11 cellular contexts compared by ENCODE assay signal in the genomic region with DNA sequence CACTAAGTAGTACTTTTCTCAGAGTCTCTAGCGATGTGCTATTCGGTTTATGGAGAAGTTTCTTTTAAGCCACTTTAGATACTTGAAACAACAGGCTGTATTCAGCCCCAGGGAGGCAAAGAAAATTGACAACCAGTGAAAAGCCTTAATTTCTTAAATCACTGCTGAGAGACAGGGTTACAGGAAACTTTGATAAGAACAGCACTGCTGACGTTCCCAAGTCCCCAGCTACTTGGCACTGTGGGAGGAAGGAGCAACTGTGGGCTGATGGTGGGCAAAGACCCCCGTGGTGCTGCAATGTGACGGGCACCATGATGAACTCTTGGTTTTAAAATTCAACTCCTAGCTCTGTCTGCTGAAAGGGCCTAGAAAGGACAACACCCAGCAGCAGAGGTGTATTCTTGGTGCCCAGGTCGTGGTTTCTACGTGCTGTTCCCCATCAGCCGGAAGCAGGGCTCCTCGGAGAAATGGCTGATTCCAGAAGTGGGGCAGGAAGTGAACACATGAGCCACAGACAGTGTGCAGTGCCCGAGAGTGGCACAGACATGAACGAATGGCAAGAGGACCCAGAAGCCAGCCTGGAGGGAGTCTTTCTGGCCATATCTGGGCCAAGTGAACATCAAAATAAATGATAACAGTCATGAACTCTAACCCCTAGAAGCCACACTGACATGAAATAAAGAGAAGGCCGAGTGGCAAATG. TPM values are rescaled to one million over a fixed set of nuclear protein-coding genes. Genes with fewer than 3 reads are reported as not detected.
DNase-seq lines count a peak whose midpoint lies in the region; ATAC-seq, FAIRE-seq and TF ChIP-seq lines count a peak whose summit lies in the region.
"Had no signal": no experiment of that assay in that cellular context is flagged by ENCODE, and none has a peak within 500 bp of the region (broad histone marks: within the 10 kb centered on the region; RNA-seq: fewer than 3 reads in every experiment).

No MANE protein-coding gene starts in this region.

- no peak for FAIRE-seq in HTR-8/SVneo (lab: Jason Lieb, UNC)

- H3K9me3 Mint-ChIP-seq in activated CD8-positive, alpha-beta T cell treated with anti-CD3 and anti-CD28 coated beads, Interleukin-2, amount 10 ng/mL, durations not matched to agents 7 days and 5 days (ENCODE audit: insufficient read depth), result no peaks in the 10 kb centered on the region
- H3K9me3 Mint-ChIP-seq in glutamatergic neuron (ENCODE audit: unreplicated experiment), result peaks cover 17% of the 10 kb centered on the region

- H3K4me3 Mint-ChIP-seq in activated CD8-positive, alpha-beta T cell treated with anti-CD3 and anti-CD28 coated beads, Interleukin-2, amount 10 ng/mL, durations not matched to agents 7 days and 5 days, result peak overlapping the region; percentile 59
- peak overlapping the region; percentile 83 for H3K4me3 Mint-ChIP-seq in glutamatergic neuron (ENCODE audit: unreplicated experiment)

- peaks cover 46% of the 10 kb centered on the region for H3K36me3 Mint-ChIP-seq in activated CD8-positive, alpha-beta T cell treated with anti-CD3 and anti-CD28 coated beads, Interleukin-2, amount 10 ng/mL, durations not matched to agents 7 days and 5 days (ENCODE audit: low read depth)
- no peaks in the 10 kb centered on the region for H3K36me3 Mint-ChIP-seq in glutamatergic neuron (ENCODE audit: unreplicated experiment)

- no peak for TF ChIP-seq CTCF in glutamatergic neuron (IDR thresholded peaks at IDR 0.05; ENCODE audit: partially characterized antibody, unreplicated experiment)

- POLR2A ChIA-PET in activated CD8-positive, alpha-beta T cell treated with anti-CD3 and anti-CD28 coated beads, Interleukin-2, amount 10 ng/mL, durations not matched to agents 7 days and 5 days (lab: Charles Lee), result no interaction called here

- CTCF ChIA-PET in activated CD8-positive, alpha-beta T cell treated with anti-CD3 and anti-CD28 coated beads, Interleukin-2, amount 10 ng/mL, durations not matched to agents 7 days and 5 days (lab: Charles Lee), result interaction anchor here (1.0 kb wide), 1 partner anchor 67 kb away, joined by 4 read pairs; a partner anchor contains a TSS

- peaks cover 79% of the 10 kb centered on the region for H3K4me1 Mint-ChIP-seq in activated CD8-positive, alpha-beta T cell treated with anti-CD3 and anti-CD28 coated beads, Interleukin-2, amount 10 ng/mL, durations not matched to agents 7 days and 5 days (ENCODE audit: low read depth)
- H3K4me1 Mint-ChIP-seq in glutamatergic neuron (ENCODE audit: low read depth, unreplicated experiment), result peaks cover 65% of the 10 kb centered on the region

- DNase-seq in activated CD8-positive, alpha-beta T cell treated with anti-CD3 and anti-CD28 coated beads, Interleukin-2, amount 10 ng/mL, durations not matched to agents 7 days and 5 days, result peak; percentile 74
- DNase-seq in glutamatergic neuron, result no peak
- DNase-seq in stimulated activated naive CD4-positive, alpha-beta T cell (lab: John Stamatoyannopoulos, UW), result peak; percentile 19 to 60 (median 52)
- no peak for DNase-seq in Kasumi-1 (lab: John Stamatoyannopoulos, UW)
- DNase-seq in NCI-H1930 (lab: John Stamatoyannopoulos, UW), result no peak
- DNase-seq in HTR-8/SVneo (ENCODE audit: insufficient read length, low spot score), result no peak
- DNase-seq in AG08395 (ENCODE audit: low spot score), result no peak
- DNase-seq: activated CD8-positive, alpha-beta memory T cell treated with anti-CD3 and anti-CD28 coated beads for 24 hours; foreskin fibroblast; NCI-H1417 treated with DMSO at 0.1 percent for 48 hours had no signal

- peak overlapping the region; percentile 86 for H3K27ac Mint-ChIP-seq in activated CD8-positive, alpha-beta T cell treated with anti-CD3 and anti-CD28 coated beads, Interleukin-2, amount 10 ng/mL, durations not matched to agents 7 days and 5 days
- peak overlapping the region; percentile 99 for H3K27ac Mint-ChIP-seq in glutamatergic neuron (ENCODE audit: unreplicated experiment)

- H3K9me3 ChIP-seq in KOPT-K1 (ENCODE audit: insufficient read depth, low read length, poor library complexity, severe bottlenecking), result no peaks in the 10 kb centered on the region

- H3K27me3 Mint-ChIP-seq in activated CD8-positive, alpha-beta T cell treated with anti-CD3 and anti-CD28 coated beads, Interleukin-2, amount 10 ng/mL, durations not matched to agents 7 days and 5 days (ENCODE audit: low read depth), result no peaks in the 10 kb centered on the region
- H3K27me3 Mint-ChIP-seq in glutamatergic neuron (ENCODE audit: unreplicated experiment), result peaks cover 17% of the 10 kb centered on the region

- ATAC-seq in activated CD8-positive, alpha-beta T cell treated with anti-CD3 and anti-CD28 coated beads, Interleukin-2, amount 10 ng/mL, durations not matched to agents 7 days and 5 days, result peak; percentile 64

- peaks cover 24% of the 10 kb centered on the region for H3K36me3 ChIP-seq in KOPT-K1 (ENCODE audit: insufficient read depth, low read length)

- H3K27ac ChIP-seq in KOPT-K1 (ENCODE audit: low read depth, low read length, poor library complexity, severe bottlenecking), result peak overlapping the region; percentile 54

RNA-seq across cellular contexts. Expression of a gene that starts 5.3 kb away (rescaled TPM):
- total RNA-seq in activated CD8-positive, alpha-beta T cell treated with anti-CD3 and anti-CD28 coated beads, Interleukin-2, amount 10 ng/mL, durations not matched to agents 7 days and 5 days, result 10 to 100 TPM; 54.9 to 55.2 TPM
- total RNA-seq in glutamatergic neuron (ENCODE audit: unreplicated experiment), result 249 TPM

RNA-seq across cellular contexts. Expression of a gene that starts 50.3 kb away (rescaled TPM):
- 100 to 1,000 TPM in 1 of 2 experiments, 10 to 100 TPM in 1; 98.8 to 102 TPM for total RNA-seq in activated CD8-positive, alpha-beta T cell treated with anti-CD3 and anti-CD28 coated beads, Interleukin-2, amount 10 ng/mL, durations not matched to agents 7 days and 5 days
- 63.5 TPM for total RNA-seq in glutamatergic neuron (ENCODE audit: unreplicated experiment)

RNA-seq across cellular contexts. Expression of a gene that starts 52.5 kb away (rescaled TPM):
- 100 to 1,000 TPM; 503 to 530 TPM for total RNA-seq in activated CD8-positive, alpha-beta T cell treated with anti-CD3 and anti-CD28 coated beads, Interleukin-2, amount 10 ng/mL, durations not matched to agents 7 days and 5 days
- 0.91 TPM for total RNA-seq in glutamatergic neuron (ENCODE audit: unreplicated experiment)

Comparison
In these comparisons a context has a peak if more than half of its experiments do, and no peak if none do; other contexts are left out.
1. DNase-seq: peak in activated CD8-positive, alpha-beta T cell treated with anti-CD3 and anti-CD28 coated beads, Interleukin-2, amount 10 ng/mL, durations not matched to agents 7 days and 5 days (single experiment) and stimulated activated naive CD4-positive, alpha-beta T cell (6 of 6); none in glutamatergic neuron (single experiment), Kasumi-1 (0 of 2), NCI-H1930 (0 of 2), HTR-8/SVneo (single experiment) and AG08395 (single experiment).
2. RNA of a gene that starts 52.5 kb away (total RNA-seq): 503 to 530 TPM in activated CD8-positive, alpha-beta T cell treated with anti-CD3 and anti-CD28 coated beads, Interleukin-2, amount 10 ng/mL, durations not matched to agents 7 days and 5 days; 0.91 TPM in glutamatergic neuron (single experiment); every median in the first group is over 100 times any median in the second.